1 cellular context compared by ENCODE assay signal in the genomic region with DNA sequence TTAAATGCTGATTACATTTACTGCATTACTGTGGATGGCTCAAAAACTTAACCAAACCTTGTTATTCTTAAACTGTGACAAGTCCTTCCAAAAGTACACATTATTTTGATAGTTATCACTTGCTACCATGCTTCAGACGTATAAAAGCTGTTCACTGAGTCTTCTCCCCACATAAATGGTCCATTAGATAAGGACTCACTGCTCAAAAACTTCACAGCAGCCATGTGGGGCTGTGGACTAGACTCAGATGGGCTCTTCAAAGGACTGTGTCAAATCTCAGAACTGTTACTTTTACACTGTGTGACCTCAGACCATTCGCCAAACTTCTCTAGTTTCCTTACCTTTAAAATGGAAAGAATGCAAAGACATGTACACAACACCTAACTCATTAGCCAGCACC.
TF ChIP-seq lines count a peak whose summit lies in the region.

No MANE protein-coding gene starts in this region.

TF ChIP-seq in GM12878, 131 proteins besides CTCF, POLR2A, EP300 and RAD21:
- no peak for TF ChIP-seq CHD1 (IDR thresholded peaks at IDR 0.05; ENCODE audit: low read depth, low read length)
- TF ChIP-seq POLR2AphosphoS2 (IDR thresholded peaks at IDR 0.05; ENCODE audit: low read depth, low read length): no peak
- TF ChIP-seq STAT3 (IDR thresholded peaks at IDR 0.05; ENCODE audit: low read depth, low read length): no peak
- TF ChIP-seq ZBTB11 (CRISPR knock-in tag; IDR thresholded peaks at IDR 0.05): no peak
- TF ChIP-seq, protein P1, sequence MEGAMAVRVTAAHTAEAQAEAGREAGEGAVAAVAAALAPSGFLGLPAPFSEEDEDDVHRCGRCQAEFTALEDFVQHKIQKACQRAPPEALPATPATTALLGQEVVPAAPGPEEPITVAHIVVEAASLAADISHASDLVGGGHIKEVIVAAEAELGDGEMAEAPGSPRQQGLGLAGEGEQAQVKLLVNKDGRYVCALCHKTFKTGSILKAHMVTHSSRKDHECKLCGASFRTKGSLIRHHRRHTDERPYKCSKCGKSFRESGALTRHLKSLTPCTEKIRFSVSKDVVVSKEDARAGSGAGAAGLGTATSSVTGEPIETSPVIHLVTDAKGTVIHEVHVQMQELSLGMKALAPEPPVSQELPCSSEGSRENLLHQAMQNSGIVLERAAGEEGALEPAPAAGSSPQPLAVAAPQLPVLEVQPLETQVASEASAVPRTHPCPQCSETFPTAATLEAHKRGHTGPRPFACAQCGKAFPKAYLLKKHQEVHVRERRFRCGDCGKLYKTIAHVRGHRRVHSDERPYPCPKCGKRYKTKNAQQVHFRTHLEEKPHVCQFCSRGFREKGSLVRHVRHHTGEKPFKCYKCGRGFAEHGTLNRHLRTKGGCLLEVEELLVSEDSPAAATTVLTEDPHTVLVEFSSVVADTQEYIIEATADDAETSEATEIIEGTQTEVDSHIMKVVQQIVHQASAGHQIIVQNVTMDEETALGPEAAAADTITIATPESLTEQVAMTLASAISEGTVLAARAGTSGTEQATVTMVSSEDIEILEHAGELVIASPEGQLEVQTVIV (IDR thresholded peaks at IDR 0.05; ENCODE audit: borderline replicate concordance, partially characterized antibody): no peak
- TF ChIP-seq JUND (IDR thresholded peaks at IDR 0.05; ENCODE audit: low read depth, low read length): no peak
- TF ChIP-seq SMAD1 (IDR thresholded peaks at IDR 0.05; ENCODE audit: low read depth, partially characterized antibody): no peak
- TF ChIP-seq RCOR1 (conservative IDR thresholded peaks at IDR 0.05; ENCODE audit: low read depth, low read length): no peak
